ENCODE assay signal across 19 cellular contexts in genomic region chr4:121168446-121168845, GRCh38. TPM values are rescaled to one million over a fixed set of nuclear protein-coding genes. Genes with fewer than 3 reads are reported as not detected.
DNase-seq lines count a peak whose midpoint lies in the region; ATAC-seq and TF ChIP-seq lines count a peak whose summit lies in the region.
"Had no signal": no experiment of that assay in that cellular context is flagged by ENCODE, and none has a peak within 500 bp of the region (broad histone marks: within the 10 kb centered on the region; RNA-seq: fewer than 3 reads in every experiment).

No MANE protein-coding gene starts in this region.

- H3K27ac ChIP-seq in DND-41 (ENCODE audit: low read length) = no peak overlapping the region
- H3K27ac ChIP-seq: hepatocyte, HL-60, left lung, tibial artery had no signal

- no peaks in the 10 kb centered on the region for H3K9me3 ChIP-seq in DND-41 (ENCODE audit: insufficient read depth, low read length, severe bottlenecking)
- H3K9me3 ChIP-seq in Caco-2 = no peaks in the 10 kb centered on the region
- H3K9me3 ChIP-seq: left lung, tibial artery had no signal

- CTCF ChIA-PET in Caco-2 (lab: Charles Lee) = no interaction called here

- no peaks in the 10 kb centered on the region for H3K79me2 ChIP-seq in DND-41 (ENCODE audit: insufficient read depth, low read length)
- H3K79me2 ChIP-seq: hepatocyte had no signal

- H3K36me3 ChIP-seq in DND-41 (ENCODE audit: insufficient read depth, low read length) (no peaks in the 10 kb centered on the region), Caco-2 (ENCODE audit: control insufficient read depth, insufficient read depth, low read length) (no peaks in the 10 kb centered on the region)
- H3K36me3 ChIP-seq: left lung, tibial artery had no signal

- peaks cover 5% of the 10 kb centered on the region for H3K27me3 Mint-ChIP-seq in Caco-2 (ENCODE audit: insufficient read depth, unreplicated experiment)
- H3K27me3 Mint-ChIP-seq: activated T-helper 17 cell treated with anti-CD3 and anti-CD28 coated beads, Interleukin-2, amount 50 U/mL, for 72 hours; progenitor cell of endocrine pancreas had no signal

- peak; percentile 51; the same call in 2 of the 3 replicates for ATAC-seq in DND-41 (ENCODE audit: insufficient read depth, low read depth)
- peak; percentile 30 for ATAC-seq in GM19438 (IDR thresholded peaks at IDR 0.05; ENCODE audit: low read depth, unreplicated experiment)
- ATAC-seq in HG02678 (IDR thresholded peaks at IDR 0.05; ENCODE audit: unreplicated experiment) = peak; percentile 36
- peak; percentile 36 for ATAC-seq in HG03342 (IDR thresholded peaks at IDR 0.05; ENCODE audit: unreplicated experiment)
- no peak for ATAC-seq in sciatic nerve
- ATAC-seq in GM21447 (IDR thresholded peaks at IDR 0.05; ENCODE audit: unreplicated experiment) = no peak

- DNase-seq in DND-41 = no peak
- no peak for DNase-seq in effector CD4-positive, alpha-beta T cell
- no peak for DNase-seq in Caco-2
- DNase-seq in sciatic nerve (ENCODE audit: low spot score) = no peak
- DNase-seq: activated CD4-positive, alpha-beta T cell treated with anti-CD3 and anti-CD28 coated beads, Interleukin-2, amount 50 U/mL, for 48 hours; dermis blood vessel endothelial cell; left lung; NCI-H2107; tibial artery had no signal

- H3K27me3 ChIP-seq in DND-41 (ENCODE audit: insufficient read depth, low read length, poor library complexity) = no peaks in the 10 kb centered on the region
- no peaks in the 10 kb centered on the region for H3K27me3 ChIP-seq in Caco-2 (replicated peaks; ENCODE audit: control insufficient read depth, insufficient read depth, low read length)
- H3K27me3 ChIP-seq: hepatocyte, left lung, tibial artery had no signal

- H3K9ac ChIP-seq in DND-41 (ENCODE audit: low read depth, low read length) = no peak overlapping the region

- H3K4me3 ChIP-seq in DND-41 (ENCODE audit: low read depth in 1 of 2, low read length in 2 of 2) = no peak overlapping the region
- no peak overlapping the region for H3K4me3 ChIP-seq in Caco-2 (ENCODE audit: low read depth, low read length)
- H3K4me3 ChIP-seq: hepatocyte, left lung, tibial artery had no signal

- H3K4me2 ChIP-seq in DND-41 (ENCODE audit: insufficient read depth, low read length) = no peak overlapping the region
- H3K4me2 ChIP-seq: hepatocyte had no signal

- H2AFZ ChIP-seq in DND-41 (ENCODE audit: low read depth, low read length) = no peak overlapping the region
- H2AFZ ChIP-seq: hepatocyte had no signal

- peaks cover 15% of the 10 kb centered on the region for H3K4me1 ChIP-seq in DND-41 (ENCODE audit: insufficient read depth, low read length)
- H3K4me1 ChIP-seq in Caco-2 = no peaks in the 10 kb centered on the region
- H3K4me1 ChIP-seq: tibial artery had no signal

- intact Hi-C loops in Caco-2 (cut with micrococcal nuclease; ENCODE audit: unreplicated experiment) = no loop called here
- intact Hi-C loops in sciatic nerve (cut with DNase I) = no loop called here

- POLR2A ChIA-PET in Caco-2 (lab: Charles Lee) = no interaction called here

- no peak overlapping the region for H3K27ac Mint-ChIP-seq in Caco-2 (ENCODE audit: unreplicated experiment)
- H3K27ac Mint-ChIP-seq: activated T-helper 17 cell treated with anti-CD3 and anti-CD28 coated beads, Interleukin-2, amount 50 U/mL, for 72 hours; progenitor cell of endocrine pancreas had no signal

- no peaks in the 10 kb centered on the region for H4K20me1 ChIP-seq in DND-41 (ENCODE audit: insufficient read depth, low read length)

- BruUV-seq in Caco-2 (replicated peaks; lab: Mats Ljungman, UMichigan) = no TSS peak

- no peaks in the 10 kb centered on the region for H3K9me3 Mint-ChIP-seq in Caco-2 (ENCODE audit: unreplicated experiment)

- no peak overlapping the region for H3K4me3 Mint-ChIP-seq in Caco-2 (ENCODE audit: unreplicated experiment)
- H3K4me3 Mint-ChIP-seq: activated T-helper 17 cell treated with anti-CD3 and anti-CD28 coated beads, Interleukin-2, amount 50 U/mL, for 72 hours had no signal

- no peaks in the 10 kb centered on the region for H3K4me1 Mint-ChIP-seq in Caco-2 (ENCODE audit: low read depth, unreplicated experiment)

- no peaks in the 10 kb centered on the region for H3K36me3 Mint-ChIP-seq in Caco-2 (ENCODE audit: insufficient read depth, unreplicated experiment)

- no peak for TF ChIP-seq CTCF in DND-41 (IDR thresholded peaks at IDR 0.05; ENCODE audit: borderline replicate concordance, extremely low read depth, low read length, poor library complexity, severe bottlenecking)
- no peak for TF ChIP-seq CTCF in Caco-2 (IDR thresholded peaks at IDR 0.05; ENCODE audit: insufficient read depth in 1 of 2, low read depth in 1 of 2, low read length in 1 of 2, severe bottlenecking in 1 of 2, unreplicated experiment in 1 of 2)

RNA-seq across cellular contexts. Expression of gene TNIP3, which starts 4.3 kb away (rescaled TPM):
- total RNA-seq in Caco-2 (2022) = 0.43 TPM in 1 of 2 replicates, not detected in the other
- total RNA-seq in sciatic nerve = 0.53 TPM
- total RNA-seq: LHCN-M2, progenitor cell of endocrine pancreas, SK-MEL-5 had no signal

Comparison
In these comparisons a context has a peak if more than half of its experiments do, and no peak if none do; other contexts are left out.
1. ATAC-seq: peak in DND-41 (single experiment), GM19438 (single experiment), HG02678 (single experiment) and HG03342 (single experiment); none in sciatic nerve (single experiment) and GM21447 (single experiment).